ENCODE assay signal across 1 cellular context in the genomic region with DNA sequence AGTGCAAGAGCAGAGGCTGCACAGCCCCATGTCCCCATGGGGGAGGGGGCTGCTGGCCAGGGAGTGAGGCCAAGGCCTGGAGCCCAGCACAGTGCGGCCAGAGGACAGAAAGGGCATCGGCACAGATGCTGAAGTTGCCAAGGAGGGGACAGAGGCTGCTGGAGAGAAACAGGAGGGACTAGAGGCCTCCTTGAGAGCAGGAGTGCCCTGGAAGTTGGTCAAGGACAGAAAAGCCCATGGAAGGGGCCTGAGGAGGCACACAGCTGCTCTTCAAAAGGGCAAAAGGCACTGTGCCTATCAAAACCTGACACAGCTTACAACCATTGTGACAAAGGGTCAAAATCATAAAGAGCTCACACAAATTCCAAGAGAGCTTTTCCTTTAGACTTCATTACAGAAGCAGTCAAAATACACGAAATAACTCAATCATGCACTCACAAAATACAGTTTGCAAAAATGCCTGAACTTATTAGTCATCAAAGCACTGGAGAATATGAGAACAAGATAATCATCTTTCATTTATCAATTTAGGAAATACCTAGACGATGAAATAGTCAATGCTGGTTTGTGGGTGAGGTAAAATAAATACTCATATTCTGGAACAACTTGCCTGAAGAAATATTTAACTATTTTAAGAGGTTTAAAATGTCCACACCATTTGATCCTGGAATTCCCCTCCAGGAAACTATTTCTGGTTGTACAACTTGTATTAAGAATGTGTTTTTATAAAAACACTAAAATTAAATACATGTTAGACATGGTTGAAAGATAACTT.
TF ChIP-seq lines count a peak whose summit lies in the region.

No MANE protein-coding gene starts in this region.

TF ChIP-seq in SK-N-SH treated with all-trans-retinoic acid at 6 μM for 48 hours, 23 proteins besides CTCF, POLR2A, EP300 and RAD21 (continued from another document):
- TF ChIP-seq, protein P1, sequence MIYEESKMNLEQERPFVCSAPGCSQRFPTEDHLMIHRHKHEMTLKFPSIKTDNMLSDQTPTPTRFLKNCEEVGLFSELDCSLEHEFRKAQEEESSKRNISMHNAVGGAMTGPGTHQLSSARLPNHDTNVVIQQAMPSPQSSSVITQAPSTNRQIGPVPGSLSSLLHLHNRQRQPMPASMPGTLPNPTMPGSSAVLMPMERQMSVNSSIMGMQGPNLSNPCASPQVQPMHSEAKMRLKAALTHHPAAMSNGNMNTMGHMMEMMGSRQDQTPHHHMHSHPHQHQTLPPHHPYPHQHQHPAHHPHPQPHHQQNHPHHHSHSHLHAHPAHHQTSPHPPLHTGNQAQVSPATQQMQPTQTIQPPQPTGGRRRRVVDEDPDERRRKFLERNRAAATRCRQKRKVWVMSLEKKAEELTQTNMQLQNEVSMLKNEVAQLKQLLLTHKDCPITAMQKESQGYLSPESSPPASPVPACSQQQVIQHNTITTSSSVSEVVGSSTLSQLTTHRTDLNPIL (CRISPR knock-in tag; IDR thresholded peaks at IDR 0.05; ENCODE audit: low read depth), result peak; percentile 99
- TF ChIP-seq, protein P2, sequence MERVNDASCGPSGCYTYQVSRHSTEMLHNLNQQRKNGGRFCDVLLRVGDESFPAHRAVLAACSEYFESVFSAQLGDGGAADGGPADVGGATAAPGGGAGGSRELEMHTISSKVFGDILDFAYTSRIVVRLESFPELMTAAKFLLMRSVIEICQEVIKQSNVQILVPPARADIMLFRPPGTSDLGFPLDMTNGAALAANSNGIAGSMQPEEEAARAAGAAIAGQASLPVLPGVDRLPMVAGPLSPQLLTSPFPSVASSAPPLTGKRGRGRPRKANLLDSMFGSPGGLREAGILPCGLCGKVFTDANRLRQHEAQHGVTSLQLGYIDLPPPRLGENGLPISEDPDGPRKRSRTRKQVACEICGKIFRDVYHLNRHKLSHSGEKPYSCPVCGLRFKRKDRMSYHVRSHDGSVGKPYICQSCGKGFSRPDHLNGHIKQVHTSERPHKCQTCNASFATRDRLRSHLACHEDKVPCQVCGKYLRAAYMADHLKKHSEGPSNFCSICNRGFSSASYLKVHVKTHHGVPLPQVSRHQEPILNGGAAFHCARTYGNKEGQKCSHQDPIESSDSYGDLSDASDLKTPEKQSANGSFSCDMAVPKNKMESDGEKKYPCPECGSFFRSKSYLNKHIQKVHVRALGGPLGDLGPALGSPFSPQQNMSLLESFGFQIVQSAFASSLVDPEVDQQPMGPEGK (CRISPR knock-in tag; IDR thresholded peaks at IDR 0.05; ENCODE audit: borderline replicate concordance), result peak; percentile 55; the same call in 1 of the 2 replicates
- TF ChIP-seq ESRRG (CRISPR knock-in tag; IDR thresholded peaks at IDR 0.05) (no peak), OSR1 (CRISPR knock-in tag; IDR thresholded peaks at IDR 0.05) (no peak), ZNF565 (CRISPR knock-in tag; conservative IDR thresholded peaks at IDR 0.05; ENCODE audit: low read depth) (no peak), ZC3H10 (CRISPR knock-in tag; IDR thresholded peaks at IDR 0.05) (peak; percentile 22; the same call in 1 of the 2 replicates), GLIS3 (CRISPR knock-in tag; IDR thresholded peaks at IDR 0.05) (no peak; the same call in 1 of the 2 replicates), SNAI2 (CRISPR knock-in tag; IDR thresholded peaks at IDR 0.05) (peak; percentile 46; the same call in 1 of the 2 replicates)
